Comparison of ENCODE assay signal across 23 cellular contexts in genomic region chr4:73411731-73412414, GRCh38. TPM values are rescaled to one million over a fixed set of nuclear protein-coding genes. Genes with fewer than 3 reads are reported as not detected.
A peak's percentile ranks its signal among the peaks of the same experiment; 100 is the strongest.
DNase-seq lines count a peak whose midpoint lies in the region; ATAC-seq, FAIRE-seq and TF ChIP-seq lines count a peak whose summit lies in the region.
"Had no signal": no experiment of that assay in that cellular context is flagged by ENCODE, and none has a peak within 500 bp of the region (broad histone marks: within the 10 kb centered on the region; RNA-seq: fewer than 3 reads in every experiment).

No MANE protein-coding gene starts in this region.

- H3K56ac ChIP-seq in H1 (replicated peaks; ENCODE audit: insufficient read length, low read depth, low read length) = no peak overlapping the region

- intact Hi-C loops in HepG2 (cut with micrococcal nuclease; ENCODE audit: unreplicated experiment) (no loop called here), pancreas (cut with DNase I) (no loop called here)

- H2BK5ac ChIP-seq in H1 (ENCODE audit: low read depth, low read length) = no peak overlapping the region

- no peak overlapping the region for H3K18ac ChIP-seq in H1 (ENCODE audit: extremely low read depth, low read length)

- BruUV-seq in HepG2 (replicated peaks; lab: Mats Ljungman, UMichigan) = no TSS peak

- DNase-seq in H1 (ENCODE audit: low read depth in 1 of 2, low spot score in 2 of 2) (no peak), HepG2 (ENCODE audit: low spot score) (no peak), pancreas (no peak)
- DNase-seq in activated T-cell treated with anti-CD3 and anti-CD28 coated beads, Interleukin-2, amount 50 U/mL, for 1 hour = no peak
- DNase-seq in stimulated activated CD4-positive, alpha-beta T cell treated with anti-CD3 and anti-CD28 coated beads, Interleukin-4, amount 100 ng/mL, for 4 hours = no peak
- DNase-seq: C1 segment of cervical spinal cord; Calu3; CD4-positive, alpha-beta memory T cell; COR-L47; DMS53; DMS79 treated with DMSO at 0.1 percent for 48 hours; GF-D8; GOT3; H7; HCEC 1CT had no signal

- H4K91ac ChIP-seq in H1 (replicated peaks; ENCODE audit: insufficient read length, low read length) = peak overlapping the region; percentile 17

- no peaks in the 10 kb centered on the region for H3K79me1 ChIP-seq in H1 (ENCODE audit: low read depth, low read length)

- TF ChIP-seq EP300 in H1 (IDR thresholded peaks at IDR 0.05; ENCODE audit: borderline replicate concordance in 1 of 2, low read depth in 2 of 2, low read length in 2 of 2) (no peak), HepG2 (IDR thresholded peaks at IDR 0.05; ENCODE audit: low read depth in 2 of 2, low read length in 2 of 2) (no peak), HepG2 (CRISPR knock-in tag; IDR thresholded peaks at IDR 0.05; ENCODE audit: borderline replicate concordance) (no peak)

- H2AFZ ChIP-seq in H1 (ENCODE audit: low read length) = peak overlapping the region; percentile 85; the same call in 1 of the 2 replicates
- no peak overlapping the region for H2AFZ ChIP-seq in HepG2 (ENCODE audit: low read length)

- H3K4me3 ChIP-seq in H1 (ENCODE audit: extremely low read depth in 1 of 4, insufficient read depth in 2 of 4, low read depth in 3 of 4, low read length in 4 of 4) (no peak overlapping the region), HepG2 (replicated peaks in 1 of 3; ENCODE audit: insufficient read depth in 1 of 3, low read depth in 2 of 3, low read length in 3 of 3) (peak overlapping the region; percentile 24 to 86 (median 71); a peak in 5 of 6 replicates), pancreas (no peak overlapping the region)

- TF ChIP-seq CTCF in H1 (IDR thresholded peaks at IDR 0.05; ENCODE audit: control extremely low read depth in 1 of 3, insufficient read depth in 1 of 3, low read depth in 1 of 3, low read length in 3 of 3) = no peak
- TF ChIP-seq CTCF in HepG2 (CRISPR knock-in tag; IDR thresholded peaks at IDR 0.05) = no peak
- no peak for TF ChIP-seq CTCF in pancreas (IDR thresholded peaks at IDR 0.05)

- no peaks in the 10 kb centered on the region for H3K36me3 ChIP-seq in H1 (ENCODE audit: control insufficient read depth in 2 of 4, insufficient read depth in 4 of 4, low read length in 3 of 4)
- peaks cover 5 to 54% of the 10 kb centered on the region in 2 experiments for H3K36me3 ChIP-seq in HepG2 (replicated peaks in 1 of 2; ENCODE audit: control insufficient read depth in 1 of 2, insufficient read depth in 2 of 2, low read length in 2 of 2)
- H3K36me3 ChIP-seq in pancreas = peaks cover 2 to 27% (median 3%) of the 10 kb centered on the region in 3 donors

- no peak overlapping the region for H3K4ac ChIP-seq in H1 (replicated peaks; ENCODE audit: insufficient read length, low read depth, low read length)

- no peak overlapping the region for H3K4me2 ChIP-seq in H1 (ENCODE audit: insufficient read depth in 1 of 2, low read depth in 2 of 2, low read length in 2 of 2)
- H3K4me2 ChIP-seq in HepG2 (ENCODE audit: low read depth, low read length) = peak overlapping the region; percentile 77

- TF ChIP-seq RAD21 in H1 (IDR thresholded peaks at IDR 0.05 in 1 of 2, conservative IDR thresholded peaks at IDR 0.05 in 1 of 2; ENCODE audit: low read depth in 2 of 2, low read length in 2 of 2) (no peak), HepG2 (CRISPR knock-in tag; IDR thresholded peaks at IDR 0.05) (no peak)

- in situ Hi-C loops in HepG2 (cut with HindIII; ENCODE audit: extremely low pct_ligation_motif_present, low pct_unique_long_range_greater_than_20kb) = no loop called here

- no peaks in the 10 kb centered on the region for H3K9me3 ChIP-seq in H1 (ENCODE audit: insufficient read depth in 2 of 2, low read depth in 1 of 2, low read length in 1 of 2)
- no peaks in the 10 kb centered on the region for H3K9me3 ChIP-seq in HepG2 (ENCODE audit: low read length)
- no peaks in the 10 kb centered on the region for H3K9me3 ChIP-seq in pancreas

- ATAC-seq in HepG2 (peak; percentile 28), pancreas (peak in 3 of 4 donors; percentile 35 to 64 (median 51)), GM18861 (IDR thresholded peaks at IDR 0.05; ENCODE audit: unreplicated experiment) (no peak)

- H4K5ac ChIP-seq in H1 (ENCODE audit: insufficient read length, low read depth, low read length) = no peak overlapping the region

- FAIRE-seq in H1 (lab: Jason Lieb, UNC) (no peak), HepG2 (lab: Jason Lieb, UNC) (no peak), pancreas (lab: Jason Lieb, UNC) (no peak)
- FAIRE-seq: GM12891, GM18507 had no signal

- H3K23me2 ChIP-seq in H1 (ENCODE audit: low read depth, low read length) = no peaks in the 10 kb centered on the region

- H3K79me2 ChIP-seq in H1 (ENCODE audit: control insufficient read depth in 1 of 2, insufficient read depth in 2 of 2, low read length in 2 of 2) (no peaks in the 10 kb centered on the region), HepG2 (ENCODE audit: insufficient read depth, low read length) (peaks cover 79% of the 10 kb centered on the region)

- H3K27me3 ChIP-seq in H1 (replicated peaks in 1 of 4; ENCODE audit: control insufficient read depth in 3 of 4, extremely low read depth in 1 of 4, insufficient read depth in 3 of 4, low read length in 3 of 4) = no peaks in the 10 kb centered on the region
- no peaks in the 10 kb centered on the region for H3K27me3 ChIP-seq in HepG2 (ENCODE audit: control insufficient read depth in 1 of 2, insufficient read depth in 2 of 2, low read length in 2 of 2)
- H3K27me3 ChIP-seq in pancreas = no peaks in the 10 kb centered on the region

- 90% methylated on average over 8 of the region's 8 CpGs; no CpG with 5 or more reads in 1 of the 2 experiments for WGBS in H1 (ENCODE audit: extremely low coverage in 1 of 2, insufficient coverage in 1 of 2, insufficient read length in 1 of 2, insufficient replicate concordance in 2 of 2, low coverage in 1 of 2, low lambda C conversion rate in 2 of 2, missing lambda C conversion rate in 1 of 2), 2 experiments
- 27% methylated on average over 6 of the region's 8 CpGs for WGBS in HepG2 (ENCODE audit: low lambda C conversion rate)
- 47 to 63% methylated on average over 8 of the region's 8 CpGs for WGBS in pancreas, 2 donors

- H3K23ac ChIP-seq in H1 (ENCODE audit: insufficient read length) = no peak overlapping the region

- no peak overlapping the region for H4K8ac ChIP-seq in H1 (ENCODE audit: extremely low read depth, insufficient read depth, low read length)

- H3K9ac ChIP-seq in H1 (replicated peaks in 1 of 4; ENCODE audit: extremely low read depth in 1 of 4, low read depth in 3 of 4, low read length in 3 of 4) (no peak overlapping the region), HepG2 (ENCODE audit: insufficient read depth, low read depth, low read length) (peak overlapping the region; percentile 92)

- H3K4me1 ChIP-seq in H1 (replicated peaks in 1 of 4; ENCODE audit: control insufficient read depth in 3 of 4, insufficient read depth in 4 of 4, low read length in 3 of 4) (peaks cover 0 to 8% (median 1%) of the 10 kb centered on the region in 4 experiments; a peak in 3 of 7 replicates), HepG2 (ENCODE audit: insufficient read depth, low read length) (peaks cover 82% of the 10 kb centered on the region), pancreas (peaks cover 0 to 6% (median 2%) of the 10 kb centered on the region in 3 donors)

- POLR2A ChIA-PET in H1 (lab: Charles Lee; ENCODE audit: partially characterized antibody) = no interaction called here
- POLR2A ChIA-PET in HepG2 (lab: Yijun Ruan, JAX) = interaction anchor here (0.8 to 2.9 kb wide), 8 partner anchors 9 to 70 kb away, joined by 3 to 15 read pairs (median 4); no protein-coding TSS in a partner anchor

- H3K27ac ChIP-seq in H1 (ENCODE audit: low read depth, low read length) (no peak overlapping the region), HepG2 (ENCODE audit: extremely low read length, insufficient read depth, low read length) (peak overlapping the region; percentile 89), pancreas (no peak overlapping the region)

- H3K14ac ChIP-seq in H1 (ENCODE audit: insufficient read length) = no peak overlapping the region

- H4K20me1 ChIP-seq in H1 (replicated peaks in 1 of 2; ENCODE audit: control insufficient read depth in 1 of 2, insufficient read depth in 2 of 2, low read length in 2 of 2) = no peaks in the 10 kb centered on the region
- peaks cover 11% of the 10 kb centered on the region for H4K20me1 ChIP-seq in HepG2 (ENCODE audit: insufficient read depth, low read length)

- CTCF ChIA-PET in H1 (lab: Charles Lee; ENCODE audit: partially characterized antibody) (interaction anchor here (0.8 to 1.2 kb wide), 3 partner anchors 17 to 23 kb away, joined by 3 to 4 read pairs (median 3); no protein-coding TSS in a partner anchor), HepG2 (lab: Yijun Ruan, JAX; ENCODE audit: low intra/inter-chr PET ratio, low total read pairs) (no interaction called here)

- no peak overlapping the region for H2BK15ac ChIP-seq in H1 (ENCODE audit: low read length)

- H2AK5ac ChIP-seq in H1 (ENCODE audit: low read depth, low read length) = no peak overlapping the region

- H2BK12ac ChIP-seq in H1 (ENCODE audit: low read depth, low read length) = no peak overlapping the region

- H2BK20ac ChIP-seq in H1 (ENCODE audit: low read length) = no peak overlapping the region

- TF ChIP-seq POLR2A in H1 (IDR thresholded peaks at IDR 0.05; ENCODE audit: control extremely low read depth in 1 of 2, low read depth in 2 of 2, low read length in 2 of 2) (no peak), HepG2 (IDR thresholded peaks at IDR 0.05; ENCODE audit: insufficient read depth in 1 of 2, low read depth in 2 of 2, low read length in 2 of 2) (peak; percentile 62 to 74; a peak in 3 of 4 replicates)

- no peak overlapping the region for H2BK120ac ChIP-seq in H1 (replicated peaks; ENCODE audit: low read depth, low read length)

RNA-seq across cellular contexts. Expression of gene ALB, which starts 7.8 kb away (rescaled TPM):
- not detected in 2 replicates for total RNA-seq in H1 (2021; fragmentation: NEBNext Ultra II Directional; extraction: Animal tissue kit (Norgen Biotek cat#: 25700))
- polyA plus RNA-seq in H1 (2011; rRNA removed) (0.12 and 0.13 TPM in 2 replicates), HepG2 (2011; rRNA removed) (22,205 and 22,259 TPM in 2 replicates), pancreas (100 to 1,000 TPM; 179 to 380 TPM)
- polyA plus RNA-seq in H1 (2011; cell fraction: cytosol; rRNA removed) = 1.5 TPM
- polyA plus RNA-seq in H1 (2011; cell fraction: nucleus; rRNA removed) = 0.07 TPM
- polyA plus RNA-seq in H1 (2012, experiment 1 of 2) = 3.1 TPM in 1 of 4 replicates, not detected in the others
- 2.2 TPM for polyA plus RNA-seq in H1 (2012, experiment 2 of 2)
- not detected for polyA plus RNA-seq in H1 (2013, experiment 1 of 2)
- polyA plus RNA-seq in H1 (2013, experiment 2 of 2) = 0.09 TPM
- 0.98 TPM in 1 of 2 replicates, not detected in the other for polyA minus RNA-seq in H1 (2011; rRNA and poly(A)+ RNA removed)
- not detected for polyA minus RNA-seq in H1 (2011; cell fraction: cytosol; rRNA and poly(A)+ RNA removed)
- polyA minus RNA-seq in H1 (2011; cell fraction: nucleus; rRNA and poly(A)+ RNA removed) = not detected
- total RNA-seq in HepG2 (2016; rRNA removed; fragmentation: Illumina TruSeq; extraction: Trizol) (10,101 and 22,625 TPM in 2 replicates), pancreas (1,000 to 10,000 TPM in 1 of 6 donors, 100 to 1,000 TPM in 5; 618 to 1,006 (median 839) TPM)
- 1,763 and 1,983 TPM in 2 replicates for total RNA-seq in HepG2 (2016; cell fraction: cytosol; rRNA removed; fragmentation: Illumina TruSeq; extraction: Trizol; ENCODE audit: low read depth)
- 10,071 and 21,691 TPM in 2 replicates for total RNA-seq in HepG2 (2016; cell fraction: insoluble cytoplasmic fraction; rRNA removed; fragmentation: Illumina TruSeq; extraction: Trizol)
- total RNA-seq in HepG2 (2016; cell fraction: membrane; rRNA removed; fragmentation: Illumina TruSeq; extraction: Trizol) = 2,665 and 3,098 TPM in 2 replicates
- total RNA-seq in HepG2 (2016; cell fraction: nucleus; rRNA removed; fragmentation: Illumina TruSeq; extraction: Trizol) = 14,455 and 17,797 TPM in 2 replicates
- 10,343 and 19,758 TPM in 2 replicates for polyA plus RNA-seq in HepG2 (2011; cell fraction: cytosol; rRNA removed)
- polyA plus RNA-seq in HepG2 (2011; cell fraction: nucleus; rRNA removed) = 4,838 and 7,133 TPM in 2 replicates
- polyA plus RNA-seq in HepG2 (2012) = 30,113 and 41,157 TPM in 2 replicates
- polyA plus RNA-seq in HepG2 (2016; cell fraction: cytosol; fragmentation: Illumina TruSeq; extraction: Trizol; ENCODE audit: low read depth) = 1,641 and 1,730 TPM in 2 replicates
- 9,271 and 9,564 TPM in 2 replicates for polyA plus RNA-seq in HepG2 (2016; cell fraction: insoluble cytoplasmic fraction; fragmentation: Illumina TruSeq; extraction: Trizol; ENCODE audit: low read depth)
- 1,898 and 2,256 TPM in 2 replicates for polyA plus RNA-seq in HepG2 (2016; cell fraction: membrane; fragmentation: Illumina TruSeq; extraction: Trizol; ENCODE audit: low read depth)
- polyA plus RNA-seq in HepG2 (2016; cell fraction: nucleus; fragmentation: Illumina TruSeq; extraction: Trizol; ENCODE audit: insufficient read depth, low read depth) = 21,168 and 22,798 TPM in 2 replicates
- polyA minus RNA-seq in HepG2 (2011; rRNA and poly(A)+ RNA removed; ENCODE audit: low replicate concordance) = 2.4 and 3,693 TPM in 2 replicates
- 6,095 and 10,549 TPM in 2 replicates for polyA minus RNA-seq in HepG2 (2011; cell fraction: cytosol; rRNA and poly(A)+ RNA removed)
- polyA minus RNA-seq in HepG2 (2011; cell fraction: nucleus; rRNA and poly(A)+ RNA removed) = 3,995 and 8,747 TPM in 2 replicates
- total RNA-seq: A172; A673; Calu3; CD4-positive, alpha-beta memory T cell; Daoy; G401 had no signal
- polyA plus RNA-seq: BJ; CD4-positive, alpha-beta memory T cell had no signal

RNA-seq across cellular contexts. Expression of gene AFP, which starts 24.1 kb away (rescaled TPM):
- 9.9 and 10.4 TPM in 2 replicates for total RNA-seq in H1 (2021; fragmentation: NEBNext Ultra II Directional; extraction: Animal tissue kit (Norgen Biotek cat#: 25700))
- 3.4 and 6.1 TPM in 2 replicates for polyA plus RNA-seq in H1 (2011; rRNA removed)
- polyA plus RNA-seq in H1 (2011; cell fraction: cytosol; rRNA removed) = 6.2 TPM
- 1.9 TPM for polyA plus RNA-seq in H1 (2011; cell fraction: nucleus; rRNA removed)
- 4.1 to 11.5 TPM (median 7.7 TPM) in 4 replicates for polyA plus RNA-seq in H1 (2012, experiment 1 of 2)
- polyA plus RNA-seq in H1 (2012, experiment 2 of 2) = 3.1 TPM
- polyA plus RNA-seq in H1 (2013, experiment 1 of 2) = 24.9 TPM
- polyA plus RNA-seq in H1 (2013, experiment 2 of 2) = 26.3 TPM
- 2.0 and 2.8 TPM in 2 replicates for polyA minus RNA-seq in H1 (2011; rRNA and poly(A)+ RNA removed)
- polyA minus RNA-seq in H1 (2011; cell fraction: cytosol; rRNA and poly(A)+ RNA removed) = 3.3 TPM
- 2.3 TPM for polyA minus RNA-seq in H1 (2011; cell fraction: nucleus; rRNA and poly(A)+ RNA removed)
- total RNA-seq in HepG2 (2016; rRNA removed; fragmentation: Illumina TruSeq; extraction: Trizol) = 4,406 and 9,434 TPM in 2 replicates
- 859 and 984 TPM in 2 replicates for total RNA-seq in HepG2 (2016; cell fraction: cytosol; rRNA removed; fragmentation: Illumina TruSeq; extraction: Trizol; ENCODE audit: low read depth)
- total RNA-seq in HepG2 (2016; cell fraction: insoluble cytoplasmic fraction; rRNA removed; fragmentation: Illumina TruSeq; extraction: Trizol) = 4,328 and 8,879 TPM in 2 replicates
- total RNA-seq in HepG2 (2016; cell fraction: membrane; rRNA removed; fragmentation: Illumina TruSeq; extraction: Trizol) = 1,470 and 1,653 TPM in 2 replicates
- total RNA-seq in HepG2 (2016; cell fraction: nucleus; rRNA removed; fragmentation: Illumina TruSeq; extraction: Trizol) = 6,106 and 7,724 TPM in 2 replicates
- polyA plus RNA-seq in HepG2 (2011; rRNA removed) = 12,657 and 13,105 TPM in 2 replicates
- 10,032 and 12,863 TPM in 2 replicates for polyA plus RNA-seq in HepG2 (2011; cell fraction: cytosol; rRNA removed)
- 3,859 and 4,411 TPM in 2 replicates for polyA plus RNA-seq in HepG2 (2011; cell fraction: nucleus; rRNA removed)
- polyA plus RNA-seq in HepG2 (2012) = 15,767 and 21,683 TPM in 2 replicates
- 881 and 929 TPM in 2 replicates for polyA plus RNA-seq in HepG2 (2016; cell fraction: cytosol; fragmentation: Illumina TruSeq; extraction: Trizol; ENCODE audit: low read depth)
- 4,042 and 4,098 TPM in 2 replicates for polyA plus RNA-seq in HepG2 (2016; cell fraction: insoluble cytoplasmic fraction; fragmentation: Illumina TruSeq; extraction: Trizol; ENCODE audit: low read depth)
- polyA plus RNA-seq in HepG2 (2016; cell fraction: membrane; fragmentation: Illumina TruSeq; extraction: Trizol; ENCODE audit: low read depth) = 1,126 and 1,308 TPM in 2 replicates
- 10,518 and 11,638 TPM in 2 replicates for polyA plus RNA-seq in HepG2 (2016; cell fraction: nucleus; fragmentation: Illumina TruSeq; extraction: Trizol; ENCODE audit: insufficient read depth, low read depth)
- 1.4 and 2,561 TPM in 2 replicates for polyA minus RNA-seq in HepG2 (2011; rRNA and poly(A)+ RNA removed; ENCODE audit: low replicate concordance)
- polyA minus RNA-seq in HepG2 (2011; cell fraction: cytosol; rRNA and poly(A)+ RNA removed) = 2,774 and 4,050 TPM in 2 replicates
- 1,510 and 2,631 TPM in 2 replicates for polyA minus RNA-seq in HepG2 (2011; cell fraction: nucleus; rRNA and poly(A)+ RNA removed)
- total RNA-seq in pancreas = 1 to 10 TPM in 1 of 6 donors, not detected in 5; 1.5 TPM
- under 1 TPM in 1 of 2 donors, not detected in 1; 0.40 TPM for polyA plus RNA-seq in pancreas
- total RNA-seq: A673; Calu3; CD4-positive, alpha-beta memory T cell; G401 had no signal
- polyA plus RNA-seq: CD4-positive, alpha-beta memory T cell had no signal

Comparison
In these comparisons a context has a peak if more than half of its experiments do, and no peak if none do; other contexts are left out.
1. H3K4me3 ChIP-seq: peak in HepG2 (3 of 3); none in H1 (0 of 4) and pancreas (0 of 4).
2. POLR2A ChIP-seq: peak in HepG2 (2 of 2); none in H1 (0 of 2).
3. RNA of gene ALB, which starts 7.8 kb away (total RNA-seq): 1,763 to 22,625 TPM in HepG2 and 618 to 1,006 TPM in pancreas; not detected in H1; every median in the first group is over 100 times any median in the second.
4. RNA of gene AFP, which starts 24.1 kb away (total RNA-seq): 859 to 9,434 TPM in HepG2; 9.9 to 10.4 TPM in H1 and 1.5 TPM in pancreas; every median in the first group is over 10 times any median in the second.
5. Of the 41 proteins assayed by ChIP-seq in both HepG2 and H1: peak only in HepG2: ATF2, BRCA1, MAFK, MAX, PHF8, POLR2A and 2 more; only in H1: none; in both: none; in neither: 32; mixed calls (peak in some experiments, not most) for 1.